In genomic region chr2:191150451-191151314, GRCh38 we compare ENCODE assay signal across 8 cellular contexts. TPM values are rescaled to one million over a fixed set of nuclear protein-coding genes. Genes with fewer than 3 reads are reported as not detected.
A peak's percentile ranks its signal among the peaks of the same experiment; 100 is the strongest.
DNase-seq lines count a peak whose midpoint lies in the region; ATAC-seq and TF ChIP-seq lines count a peak whose summit lies in the region.

A gene with protein sequence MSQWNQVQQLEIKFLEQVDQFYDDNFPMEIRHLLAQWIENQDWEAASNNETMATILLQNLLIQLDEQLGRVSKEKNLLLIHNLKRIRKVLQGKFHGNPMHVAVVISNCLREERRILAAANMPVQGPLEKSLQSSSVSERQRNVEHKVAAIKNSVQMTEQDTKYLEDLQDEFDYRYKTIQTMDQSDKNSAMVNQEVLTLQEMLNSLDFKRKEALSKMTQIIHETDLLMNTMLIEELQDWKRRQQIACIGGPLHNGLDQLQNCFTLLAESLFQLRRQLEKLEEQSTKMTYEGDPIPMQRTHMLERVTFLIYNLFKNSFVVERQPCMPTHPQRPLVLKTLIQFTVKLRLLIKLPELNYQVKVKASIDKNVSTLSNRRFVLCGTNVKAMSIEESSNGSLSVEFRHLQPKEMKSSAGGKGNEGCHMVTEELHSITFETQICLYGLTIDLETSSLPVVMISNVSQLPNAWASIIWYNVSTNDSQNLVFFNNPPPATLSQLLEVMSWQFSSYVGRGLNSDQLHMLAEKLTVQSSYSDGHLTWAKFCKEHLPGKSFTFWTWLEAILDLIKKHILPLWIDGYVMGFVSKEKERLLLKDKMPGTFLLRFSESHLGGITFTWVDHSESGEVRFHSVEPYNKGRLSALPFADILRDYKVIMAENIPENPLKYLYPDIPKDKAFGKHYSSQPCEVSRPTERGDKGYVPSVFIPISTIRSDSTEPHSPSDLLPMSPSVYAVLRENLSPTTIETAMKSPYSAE (minus strand): TSS chr2:191150994. CDS start chr2:191148203, 2,791 bp downstream.

- peaks cover 6% of the 10 kb centered on the region for H3K36me3 Mint-ChIP-seq in progenitor cell of endocrine pancreas (ENCODE audit: insufficient read depth)

- intact Hi-C loops in Right ventricle myocardium inferior (cut with DNase I) = loop anchor here (10.0 kb wide), 1 partner anchor 366 kb away; no protein-coding TSS in a partner anchor

- peak; percentile 64 for DNase-seq in DMS 273 (lab: John Stamatoyannopoulos, UW; ENCODE audit: unreplicated experiment)
- no peak for DNase-seq in DMS 273 treated with DMSO at 0.1 percent for 48 hours (lab: John Stamatoyannopoulos, UW)
- peak; percentile 53 for DNase-seq in OCI-M1 (lab: John Stamatoyannopoulos, UW)
- DNase-seq in activated T-helper 9 cell treated with anti-CD3 and anti-CD28 coated beads, Interleukin-2, amount 50 U/mL, for 16 hours (ENCODE audit: low read depth) = peak; percentile 72
- peak; percentile 77 for DNase-seq in Right ventricle myocardium inferior (ENCODE audit: missing footprints)
- DNase-seq in progenitor cell of endocrine pancreas (ENCODE audit: low spot score, unreplicated experiment) = no peak

- peaks cover 20% of the 10 kb centered on the region for H3K4me1 Mint-ChIP-seq in progenitor cell of endocrine pancreas (ENCODE audit: low read depth)

- 5% methylated on average over 39 of the region's 39 CpGs for WGBS in urinary bladder

- H3K4me3 ChIP-seq in urinary bladder (ENCODE audit: low read depth, low read length) = peak within 1 kb of the TSS; percentile 39

- peak within 1 kb of the TSS; percentile 74 for H3K27ac ChIP-seq in urinary bladder (ENCODE audit: low read depth)

- peaks cover 17% of the 10 kb centered on the region for H3K27me3 Mint-ChIP-seq in progenitor cell of endocrine pancreas

- peak within 1 kb of the TSS; percentile 83 for H3K27ac Mint-ChIP-seq in progenitor cell of endocrine pancreas

- no peaks in the 10 kb centered on the region for H3K9me3 Mint-ChIP-seq in progenitor cell of endocrine pancreas (ENCODE audit: low read depth)

- no peak for TF ChIP-seq CTCF in progenitor cell of endocrine pancreas (IDR thresholded peaks at IDR 0.05; ENCODE audit: unreplicated experiment)

- no peaks in the 10 kb centered on the region for H3K4me1 ChIP-seq in urinary bladder (ENCODE audit: insufficient read depth)

- H3K36me3 ChIP-seq in urinary bladder (ENCODE audit: insufficient read depth) = no peaks in the 10 kb centered on the region

- H3K4me3 Mint-ChIP-seq in progenitor cell of endocrine pancreas (ENCODE audit: low read depth) = peak within 1 kb of the TSS; percentile 80

- ATAC-seq in HG02943 (IDR thresholded peaks at IDR 0.05; ENCODE audit: low read depth, unreplicated experiment) (peak; percentile 87), Right ventricle myocardium inferior (peak; percentile 43)

RNA-seq across cellular contexts. Expression of the gene that starts here (rescaled TPM):
- total RNA-seq in Right ventricle myocardium inferior (0.76 TPM), progenitor cell of endocrine pancreas (18.8 and 23.4 TPM in 2 replicates), urinary bladder (7.1 TPM)
- polyA plus RNA-seq in urinary bladder = 0.80 TPM

Comparison
In these comparisons a context has a peak if more than half of its experiments do, and no peak if none do; other contexts are left out.
1. DNase-seq: peak in DMS 273 (single experiment), OCI-M1 (single experiment) and activated T-helper 9 cell treated with anti-CD3 and anti-CD28 coated beads, Interleukin-2, amount 50 U/mL, for 16 hours (single experiment); none in DMS 273 treated with DMSO at 0.1 percent for 48 hours (single experiment) and progenitor cell of endocrine pancreas (single experiment).
2. Peak in DNase-seq and ATAC-seq in Right ventricle myocardium inferior; RNA of the gene not detected or under 1 TPM.